Comparison of ENCODE assay signal across 11 cellular contexts in genomic region chr6:33384581-33385020, GRCh38. TPM values are rescaled to one million over a fixed set of nuclear protein-coding genes. Genes with fewer than 3 reads are reported as not detected.
A peak's percentile ranks its signal among the peaks of the same experiment; 100 is the strongest.
DNase-seq lines count a peak whose midpoint lies in the region; ATAC-seq and TF ChIP-seq lines count a peak whose summit lies in the region.
"Had no signal": no experiment of that assay in that cellular context is flagged by ENCODE, and none has a peak within 500 bp of the region (broad histone marks: within the 10 kb centered on the region; RNA-seq: fewer than 3 reads in every experiment).

No MANE protein-coding gene starts in this region.

- no peak overlapping the region for H3K27ac ChIP-seq in breast epithelium
- H3K27ac ChIP-seq in aorta (ENCODE audit: low read depth in 1 of 2, low read length in 2 of 2) = no peak overlapping the region
- H3K27ac ChIP-seq: neutrophil, tibial artery had no signal

- POLR2A ChIA-PET in MCF 10A (lab: Yijun Ruan, JAX) = interaction anchor here (0.8 to 1.6 kb wide), 3 partner anchors 9 to 85 kb away, joined by 4 to 15 read pairs (median 4); partner anchors contain the start of gene ZBTB22

- H3K4me1 ChIP-seq in breast epithelium (no peaks in the 10 kb centered on the region), aorta (ENCODE audit: control insufficient read depth in 1 of 2, insufficient read depth in 2 of 2, low read length in 2 of 2) (no peaks in the 10 kb centered on the region)
- H3K4me1 ChIP-seq: tibial artery had no signal

- peak; percentile 50 for ATAC-seq in aorta (ENCODE audit: low FRiP score)
- no peak for ATAC-seq in HG02973 (IDR thresholded peaks at IDR 0.05; ENCODE audit: unreplicated experiment)

- no peaks in the 10 kb centered on the region for H3K36me3 ChIP-seq in breast epithelium
- H3K36me3 ChIP-seq in aorta (ENCODE audit: control insufficient read depth in 1 of 2, insufficient read depth in 2 of 2, low read length in 1 of 2) = no peaks in the 10 kb centered on the region
- H3K36me3 ChIP-seq: neutrophil, tibial artery had no signal

- intact Hi-C loops in MCF 10A (cut with micrococcal nuclease) = no loop called here
- intact Hi-C loops in breast epithelium (cut with DNase I; ENCODE audit: low total_unique reads) = no loop called here
- intact Hi-C loops in aorta (cut with DNase I) = no loop called here

- no peaks in the 10 kb centered on the region for H3K9me3 Mint-ChIP-seq in MCF 10A (ENCODE audit: unreplicated experiment)
- H3K9me3 Mint-ChIP-seq: CD4-positive, alpha-beta memory T cell had no signal

- peak; percentile 37 for TF ChIP-seq CTCF in MCF 10A (IDR thresholded peaks at IDR 0.05; ENCODE audit: unreplicated experiment)
- TF ChIP-seq CTCF in breast epithelium (IDR thresholded peaks at IDR 0.05) = no peak
- no peak for TF ChIP-seq CTCF in GM20000 (IDR thresholded peaks at IDR 0.05; ENCODE audit: extremely low read depth, missing control alignments)

- H3K4me1 Mint-ChIP-seq in MCF 10A (ENCODE audit: insufficient read depth, unreplicated experiment) = peaks cover 14% of the 10 kb centered on the region
- H3K4me1 Mint-ChIP-seq: CD4-positive, alpha-beta memory T cell had no signal

- H3K27me3 Mint-ChIP-seq in MCF 10A (ENCODE audit: insufficient read depth, unreplicated experiment) = no peaks in the 10 kb centered on the region
- H3K27me3 Mint-ChIP-seq: CD4-positive, alpha-beta memory T cell had no signal

- no peaks in the 10 kb centered on the region for H3K36me3 Mint-ChIP-seq in MCF 10A (ENCODE audit: insufficient read depth, unreplicated experiment)
- H3K36me3 Mint-ChIP-seq: CD4-positive, alpha-beta memory T cell had no signal

- no peak for TF ChIP-seq POLR2A in breast epithelium (IDR thresholded peaks at IDR 0.05)

- H3K4me3 ChIP-seq in breast epithelium (no peak overlapping the region), aorta (ENCODE audit: low read length in 2 of 2) (no peak overlapping the region)
- H3K4me3 ChIP-seq: tibial artery had no signal

- H3K4me3 Mint-ChIP-seq in MCF 10A (ENCODE audit: unreplicated experiment) = no peak overlapping the region
- H3K4me3 Mint-ChIP-seq: CD4-positive, alpha-beta memory T cell had no signal

- peak; percentile 78 for DNase-seq in MCF 10A (ENCODE audit: unreplicated experiment)
- DNase-seq in breast epithelium (ENCODE audit: low spot score in 2 of 2) = no peak
- DNase-seq in amniotic stem cell (lab: John Stamatoyannopoulos, UW) = peak; percentile 61
- DNase-seq in iPS-NIHi7 (ENCODE audit: extremely low spot score) = peak; percentile 45
- DNase-seq in aorta = no peak
- DNase-seq in GM20000 (ENCODE audit: low spot score) = no peak
- no peak for DNase-seq in C1 segment of cervical spinal cord (lab: John Stamatoyannopoulos, UW)
- DNase-seq: CD4-positive, alpha-beta memory T cell; tibial artery had no signal

- WGBS in aorta, 2 donors = 21 to 33% methylated on average over 4 of the region's 4 CpGs

- BruUV-seq in MCF 10A (replicated peaks; lab: Mats Ljungman, UMichigan) = no TSS peak

- H3K9me3 ChIP-seq in breast epithelium (no peaks in the 10 kb centered on the region), aorta (ENCODE audit: control insufficient read depth, low read length) (no peaks in the 10 kb centered on the region)
- H3K9me3 ChIP-seq: neutrophil, tibial artery had no signal

- H3K27me3 ChIP-seq in breast epithelium (no peaks in the 10 kb centered on the region), aorta (ENCODE audit: control insufficient read depth in 1 of 2, insufficient read depth in 2 of 2, low read length in 1 of 2) (no peaks in the 10 kb centered on the region)
- H3K27me3 ChIP-seq: neutrophil, tibial artery had no signal

- no peak overlapping the region for H3K27ac Mint-ChIP-seq in MCF 10A (ENCODE audit: low read depth, unreplicated experiment)
- H3K27ac Mint-ChIP-seq: CD4-positive, alpha-beta memory T cell had no signal

- CTCF ChIA-PET in MCF 10A (lab: Yijun Ruan, JAX) = interaction anchor here (0.6 to 1.9 kb wide), 8 partner anchors 10 to 151 kb away, joined by 3 to 10 read pairs (median 4); no protein-coding TSS in a partner anchor

RNA-seq across cellular contexts. Expression of gene KIFC1, which starts 7.0 kb away (rescaled TPM):
- total RNA-seq in MCF 10A (2022) = 20.3 and 27.1 TPM in 2 replicates
- total RNA-seq in breast epithelium = 1 to 10 TPM; 2.0 to 3.8 (median 3.2) TPM
- total RNA-seq in aorta = 1 to 10 TPM; 1.3 to 2.0 TPM
- polyA plus RNA-seq in aorta = 1 to 10 TPM in 1 of 2 donors, not detected in 1; 1.5 TPM

RNA-seq across cellular contexts. Expression of gene PHF1, which starts 26.2 kb away (rescaled TPM):
- 28.9 and 33.9 TPM in 2 replicates for total RNA-seq in MCF 10A (2022)
- total RNA-seq in breast epithelium = 10 to 100 TPM; 72.8 to 82.8 (median 77.3) TPM
- total RNA-seq in aorta = 10 to 100 TPM; 86.4 to 92.8 TPM
- polyA plus RNA-seq in aorta = 100 to 1,000 TPM in 1 of 2 donors, 10 to 100 TPM in 1; 49.8 to 218 TPM

RNA-seq across cellular contexts. Expression of gene CUTA, which starts 33.3 kb away (rescaled TPM):
- total RNA-seq in MCF 10A (2022) = 212 and 231 TPM in 2 replicates
- total RNA-seq in breast epithelium = 100 to 1,000 TPM in 2 of 3 donors, 10 to 100 TPM in 1; 81.3 to 123 (median 111) TPM
- 100 to 1,000 TPM in 1 of 2 donors, 10 to 100 TPM in 1; 89.9 to 111 TPM for total RNA-seq in aorta
- 100 to 1,000 TPM; 120 to 191 TPM for polyA plus RNA-seq in aorta

RNA-seq across cellular contexts. Expression of gene SYNGAP1, which starts 35.3 kb away (rescaled TPM):
- total RNA-seq in MCF 10A (2022) (6.7 and 9.9 TPM in 2 replicates), breast epithelium (10 to 100 TPM in 2 of 3 donors, 1 to 10 TPM in 1; 6.1 to 12.5 (median 10.7) TPM), aorta (10 to 100 TPM; 31.7 to 39.4 TPM)
- 10 to 100 TPM in 1 of 2 donors, 1 to 10 TPM in 1; 4.4 to 16.4 TPM for polyA plus RNA-seq in aorta

Comparison
In these comparisons a context has a peak if more than half of its experiments do, and no peak if none do; other contexts are left out.
1. DNase-seq: peak in MCF 10A (single experiment), amniotic stem cell (single experiment) and iPS-NIHi7 (single experiment); none in breast epithelium (0 of 2), aorta (0 of 2), GM20000 (single experiment) and C1 segment of cervical spinal cord (0 of 14).